7 cellular contexts compared by ENCODE assay signal in the genomic region with DNA sequence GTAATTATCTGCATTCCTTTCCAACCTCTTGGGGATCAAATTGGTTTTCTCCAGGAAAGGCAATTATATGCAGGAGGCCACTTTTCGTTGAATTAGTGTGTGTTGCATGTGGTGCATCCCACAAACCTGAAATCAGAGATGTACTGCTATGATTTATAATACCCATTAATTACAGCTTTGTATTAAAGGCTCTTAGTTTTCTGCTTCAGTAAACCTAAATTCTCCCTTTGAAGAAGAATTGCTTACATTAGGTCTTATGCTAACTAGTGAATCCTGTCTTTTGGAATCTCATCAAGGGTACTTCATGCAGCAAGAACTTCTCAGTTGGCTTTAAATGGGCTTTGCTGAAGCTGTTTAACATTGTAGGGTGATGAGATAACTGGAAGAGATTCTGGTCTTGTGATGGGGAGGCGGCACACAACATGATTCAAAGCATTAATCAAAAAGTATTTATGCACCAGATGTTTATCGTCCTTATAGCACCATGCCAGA.
DNase-seq lines count a peak whose midpoint lies in the region; FAIRE-seq and TF ChIP-seq lines count a peak whose summit lies in the region.
"Not testable (repeated sequence)": the region's sequence is repeated elsewhere in the genome, so short reads cannot be mapped to it uniquely, and the experiment has no call there.

No MANE protein-coding gene starts in this region.

- WGBS in hepatocyte (ENCODE audit: low lambda C conversion rate, missing lambda C conversion rate): 56% methylated on average over 3 of the region's 3 CpGs

- H3K9me1 ChIP-seq in endothelial cell of umbilical vein (replicated peaks; ENCODE audit: control insufficient read depth, extremely low read depth, insufficient read depth, low read length): not testable (repeated sequence)

- H3K4me2 ChIP-seq in endothelial cell of umbilical vein (ENCODE audit: insufficient read depth, low read length): peak overlapping the region; percentile 17
- H3K4me2 ChIP-seq in hepatocyte: peak overlapping the region; percentile 5
- H3K4me2 ChIP-seq in osteoblast (ENCODE audit: insufficient read depth, low read length): peak overlapping the region; percentile 52

- H3K27ac ChIP-seq in endothelial cell of umbilical vein (ENCODE audit: insufficient read depth, low read depth, low read length): not testable (repeated sequence)
- H3K27ac ChIP-seq in hepatocyte (peak overlapping the region; percentile 22), osteoblast (ENCODE audit: low read depth, low read length) (peak overlapping the region; percentile 72)

- DNase-seq in DMS79 treated with DMSO at 0.1 percent for 48 hours (lab: John Stamatoyannopoulos, UW) (peak; percentile 45), HFFc6 (peak; percentile 93), NCI-H2227 treated with DMSO at 0.1 percent for 48 hours (lab: John Stamatoyannopoulos, UW) (peak; percentile 42), adipocyte (ENCODE audit: low read depth) (peak; percentile 81), endothelial cell of umbilical vein (ENCODE audit: low read depth, low spot score) (peak; percentile 41), hepatocyte (ENCODE audit: low spot score) (peak; percentile 27)
- not testable (repeated sequence) for DNase-seq in osteoblast (ENCODE audit: insufficient read length, low spot score, missing footprints)

- not testable (repeated sequence) for FAIRE-seq in endothelial cell of umbilical vein (lab: Jason Lieb, UNC)

- CTCF ChIA-PET in endothelial cell of umbilical vein (lab: Charles Lee): not testable (repeated sequence)

- H3K9me2 ChIP-seq in hepatocyte (replicated peaks; ENCODE audit: insufficient read depth): not testable (repeated sequence)

- H4K20me1 ChIP-seq in endothelial cell of umbilical vein (replicated peaks; ENCODE audit: control insufficient read depth, extremely low read depth, insufficient read depth, low read length); hepatocyte (ENCODE audit: insufficient read depth, poor library complexity, severe bottlenecking); osteoblast (ENCODE audit: insufficient read depth, low read length): not testable (repeated sequence)

- not testable (repeated sequence) for TF ChIP-seq CTCF in HFFc6 (IDR thresholded peaks at IDR 0.05); endothelial cell of umbilical vein (IDR thresholded peaks at IDR 0.05; ENCODE audit: extremely low read depth in 1 of 2, insufficient read depth in 1 of 2, low read depth in 1 of 2, low read length in 2 of 2); hepatocyte (IDR thresholded peaks at IDR 0.05; ENCODE audit: poor library complexity); osteoblast (IDR thresholded peaks at IDR 0.05; ENCODE audit: extremely low read depth, low read depth, low read length)

- not testable (repeated sequence) for H3K9me3 Mint-ChIP-seq in HFFc6

- not testable (repeated sequence) for H3K27me3 Mint-ChIP-seq in HFFc6 (ENCODE audit: insufficient read depth)

- H3K9me3 ChIP-seq in adipocyte (ENCODE audit: control insufficient read depth, low read length); endothelial cell of umbilical vein (replicated peaks; ENCODE audit: control insufficient read depth, insufficient read depth, low read length); hepatocyte (ENCODE audit: low read depth); osteoblast (ENCODE audit: low read depth, low read length): not testable (repeated sequence)

- intact Hi-C loops in endothelial cell of umbilical vein (cut with micrococcal nuclease): not testable (repeated sequence)

- H3K36me3 Mint-ChIP-seq in HFFc6 (ENCODE audit: low read depth): not testable (repeated sequence)

- peak overlapping the region; percentile 78 for H3K9ac ChIP-seq in adipocyte (ENCODE audit: low read length)
- not testable (repeated sequence) for H3K9ac ChIP-seq in endothelial cell of umbilical vein (replicated peaks; ENCODE audit: extremely low read depth, insufficient read depth, low read length)

- peaks cover 75% of the 10 kb centered on the region for H3K4me1 Mint-ChIP-seq in HFFc6 (ENCODE audit: low read depth)

- dilution Hi-C loops in endothelial cell of umbilical vein (cut with MboI; ENCODE audit: extremely low pct_ligation_motif_present, low sequenced_read_pairs): not testable (repeated sequence)

- H3K4me1 ChIP-seq in adipocyte (ENCODE audit: control insufficient read depth, insufficient read depth, low read length): peaks cover 27% of the 10 kb centered on the region
- not testable (repeated sequence) for H3K4me1 ChIP-seq in endothelial cell of umbilical vein (ENCODE audit: control insufficient read depth, extremely low read depth, insufficient read depth, low read length); hepatocyte (ENCODE audit: insufficient read depth)
- peaks cover 54% of the 10 kb centered on the region for H3K4me1 ChIP-seq in osteoblast (ENCODE audit: insufficient read depth, low read length)

- not testable (repeated sequence) for H3K36me3 ChIP-seq in adipocyte (ENCODE audit: control insufficient read depth, insufficient read depth, low read length, severe bottlenecking); endothelial cell of umbilical vein (ENCODE audit: control insufficient read depth in 2 of 2, extremely low read depth in 1 of 2, insufficient read depth in 2 of 2, low read length in 2 of 2); hepatocyte (replicated peaks; ENCODE audit: insufficient read depth, low read depth); osteoblast (ENCODE audit: insufficient read depth, low read length)

- not testable (repeated sequence) for BruUV-seq in endothelial cell of umbilical vein (replicated peaks; lab: Mats Ljungman, UMichigan)

- H3K4me3 ChIP-seq in adipocyte (ENCODE audit: low read length); endothelial cell of umbilical vein (replicated peaks in 1 of 3; ENCODE audit: insufficient read depth in 1 of 3, low read depth in 1 of 3, low read length in 3 of 3); hepatocyte; osteoblast (ENCODE audit: insufficient read depth, low read length): not testable (repeated sequence)

- peak overlapping the region; percentile 59 for H2AFZ ChIP-seq in endothelial cell of umbilical vein (ENCODE audit: low read depth, low read length)
- H2AFZ ChIP-seq in hepatocyte; osteoblast (ENCODE audit: low read length): not testable (repeated sequence)

- H3K79me2 ChIP-seq in endothelial cell of umbilical vein (ENCODE audit: control insufficient read depth, insufficient read depth, low read length); hepatocyte: not testable (repeated sequence)
- peaks cover 15% of the 10 kb centered on the region for H3K79me2 ChIP-seq in osteoblast (ENCODE audit: insufficient read depth, low read length)

- peak overlapping the region; percentile 88 for H3K27ac Mint-ChIP-seq in HFFc6

- peak overlapping the region; percentile 53 for H3K4me3 Mint-ChIP-seq in HFFc6

- POLR2A ChIA-PET in endothelial cell of umbilical vein (lab: Charles Lee): not testable (repeated sequence)

- not testable (repeated sequence) for TF ChIP-seq POLR2A in endothelial cell of umbilical vein (IDR thresholded peaks at IDR 0.05; ENCODE audit: low read depth, low read length)

- H3K27me3 ChIP-seq in adipocyte (replicated peaks; ENCODE audit: control insufficient read depth, insufficient read depth, low read length); endothelial cell of umbilical vein (ENCODE audit: control insufficient read depth in 2 of 2, insufficient read depth in 2 of 2, low read length in 2 of 2); hepatocyte; osteoblast (ENCODE audit: insufficient read depth, low read length): not testable (repeated sequence)
